Comparison of ENCODE assay signal across 7 cellular contexts in genomic region chr15:99454941-99455795, GRCh38.
DNase-seq lines count a peak whose midpoint lies in the region; ATAC-seq and TF ChIP-seq lines count a peak whose summit lies in the region.

No MANE protein-coding gene starts in this region.

- peak; percentile 90 to 94 for ATAC-seq in lower lobe of right lung
- no peak for ATAC-seq in HG02798 (IDR thresholded peaks at IDR 0.05; ENCODE audit: poor library complexity, unreplicated experiment)
- ATAC-seq in GM18511 (IDR thresholded peaks at IDR 0.05; ENCODE audit: unreplicated experiment), result no peak

- H3K4me1 ChIP-seq in lower lobe of right lung (peaks cover 53% of the 10 kb centered on the region), tibial artery (peaks cover 0 to 43% (median 22%) of the 10 kb centered on the region in 4 donors)

- no peaks in the 10 kb centered on the region for H3K27me3 ChIP-seq in lower lobe of right lung (ENCODE audit: low read depth)
- H3K27me3 ChIP-seq in tibial artery, result no peaks in the 10 kb centered on the region

- H3K36me3 ChIP-seq in lower lobe of right lung, result no peaks in the 10 kb centered on the region
- no peaks in the 10 kb centered on the region for H3K36me3 ChIP-seq in tibial artery

- peak; percentile 95 for DNase-seq in M059J (ENCODE audit: low read depth)
- peak; percentile 96 for DNase-seq in choroid plexus epithelial cell (ENCODE audit: low read depth)
- DNase-seq in lower lobe of right lung, result peak; percentile 89
- DNase-seq in tibial artery, result peak; percentile 91 to 96
- DNase-seq in activated naive CD4-positive, alpha-beta T cell treated with Interleukin-2 at 50 U/mL for 16 hours, result no peak

- H3K27ac ChIP-seq in lower lobe of right lung, result peak overlapping the region; percentile 90
- peak overlapping the region; percentile 90 to 92 for H3K27ac ChIP-seq in tibial artery

- peak; percentile 14 for TF ChIP-seq CTCF in choroid plexus epithelial cell (conservative IDR thresholded peaks at IDR 0.05; ENCODE audit: low read depth, low read length)
- peak; percentile 6 for TF ChIP-seq CTCF in lower lobe of right lung (IDR thresholded peaks at IDR 0.05)
- TF ChIP-seq CTCF in tibial artery (IDR thresholded peaks at IDR 0.05), result peak in 1 of 2 experiments; percentile 25

- intact Hi-C loops in lower lobe of right lung (cut with DNase I) (no loop called here), tibial artery (cut with DNase I; ENCODE audit: low total_unique reads) (no loop called here)

- no peaks in the 10 kb centered on the region for H3K9me3 ChIP-seq in lower lobe of right lung
- H3K9me3 ChIP-seq in tibial artery, result no peaks in the 10 kb centered on the region

- H3K4me3 ChIP-seq in choroid plexus epithelial cell (ENCODE audit: low read depth, low read length) (no peak overlapping the region), lower lobe of right lung (no peak overlapping the region), tibial artery (peak overlapping the region in 1 of 2 donors; percentile 14)

Comparison
In these comparisons a context has a peak if more than half of its experiments do, and no peak if none do; other contexts are left out.
1. ATAC-seq: peak in lower lobe of right lung (2 of 2); none in HG02798 (single experiment) and GM18511 (single experiment).